ENCODE assay signal across 21 cellular contexts in genomic region chr5:141716468-141716867, GRCh38.
"Had no signal": no experiment of that assay in that cellular context is flagged by ENCODE, and none has a peak within 500 bp of the region (broad histone marks: within the 10 kb centered on the region; RNA-seq: fewer than 3 reads in every experiment).

No MANE protein-coding gene starts in this region.

- H3K27ac ChIP-seq: SK-N-MC, WERI-Rb-1 had no signal

- H3K4me3 ChIP-seq: SK-N-MC had no signal

- DNase-seq: activated CD4-positive, alpha-beta memory T cell treated with anti-CD3 and anti-CD28 coated beads, Interleukin-2, amount 10 ng/mL, durations not matched to agents 7 days and 5 days; activated CD4-positive, alpha-beta T cell treated with anti-CD3 and anti-CD28 coated beads for 36 hours; activated CD4-positive, alpha-beta T cell treated with anti-CD3 and anti-CD28 coated beads, Interleukin-2, amount 50 U/mL, for 1 hour; activated gamma-delta T cell; activated naive CD4-positive, alpha-beta T cell treated with anti-CD3 and anti-CD28 coated beads for 36 hours; activated T-cell treated with anti-CD3 and anti-CD28 coated beads for 4 hours; activated T-cell treated with anti-CD3 and anti-CD28 coated beads, Interleukin-2, amount 50 U/mL, for 48 hours; cerebellar nuclear complex; NCI-H1092; NCI-H2107; NCI-H2171 treated with DMSO at 0.1 percent for 48 hours; NCI-H774; OCI-M1; T-cell; T-helper 2 cell; T1000 had no signal

- ATAC-seq: activated CD4-positive, alpha-beta T cell treated with anti-CD3 and anti-CD28 coated beads for 36 hours; activated T-helper 17 cell treated with anti-CD3 and anti-CD28 coated beads, Interleukin-2, amount 50 U/mL, for 72 hours; T-cell had no signal

- H3K36me3 ChIP-seq: WERI-Rb-1 had no signal

- FAIRE-seq: astrocyte, RCC 7860 had no signal
